ENCODE assay signal across 23 cellular contexts in the genomic region with DNA sequence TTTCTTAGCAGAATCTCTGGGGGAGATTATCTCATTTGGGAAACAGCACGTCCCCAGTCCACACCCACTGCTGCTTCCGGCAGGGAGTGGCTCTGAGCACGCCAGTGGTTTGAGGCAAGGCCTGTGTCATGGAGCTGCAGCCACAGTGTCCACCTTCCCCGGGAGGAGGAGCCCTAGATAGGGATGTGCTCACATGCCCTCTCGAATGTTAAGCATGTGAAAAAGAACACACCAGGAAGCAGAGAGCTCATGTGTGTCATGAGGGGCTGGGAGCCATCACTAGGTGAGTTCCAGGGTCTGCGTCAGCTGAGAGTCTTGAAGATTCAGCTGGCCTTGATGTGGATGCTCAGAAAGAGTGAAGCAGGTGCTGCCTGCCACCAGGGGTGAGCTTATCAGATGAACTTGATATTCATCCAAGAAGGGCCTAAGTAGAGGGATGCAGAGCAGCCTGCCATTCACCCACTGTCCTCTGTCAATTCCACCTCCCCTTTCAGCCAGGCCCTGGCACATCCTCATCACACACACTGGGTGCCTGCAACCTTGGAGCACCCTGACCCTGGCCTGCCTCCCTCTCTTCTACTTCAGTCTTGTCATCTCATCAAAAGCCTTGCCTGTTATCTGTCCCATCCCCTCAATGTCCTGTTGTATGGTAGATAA. TPM values are rescaled to one million over a fixed set of nuclear protein-coding genes. Genes with fewer than 3 reads are reported as not detected.
DNase-seq lines count a peak whose midpoint lies in the region; ATAC-seq and TF ChIP-seq lines count a peak whose summit lies in the region.
"Had no signal": no experiment of that assay in that cellular context is flagged by ENCODE, and none has a peak within 500 bp of the region (broad histone marks: within the 10 kb centered on the region; RNA-seq: fewer than 3 reads in every experiment).

No MANE protein-coding gene starts in this region.

- H3K36me3 ChIP-seq in GM23248 (ENCODE audit: low read depth) (0 out of 2 replicates have a peak, but pooled peaks cover 15% of the 10 kb centered on the region), sigmoid colon (no peaks in the 10 kb centered on the region), osteoblast (ENCODE audit: insufficient read depth, low read length) (peaks cover 64% of the 10 kb centered on the region)
- H3K36me3 ChIP-seq: gastrocnemius medialis, upper lobe of left lung had no signal

- H3K36me3 Mint-ChIP-seq in glutamatergic neuron (ENCODE audit: unreplicated experiment): no peaks in the 10 kb centered on the region
- H3K36me3 Mint-ChIP-seq in activated CD4-positive, alpha-beta T cell treated with anti-CD3 and anti-CD28 coated beads, Interleukin-2, amount 10 ng/mL, durations not matched to agents 7 days and 5 days (ENCODE audit: low read depth): no peaks in the 10 kb centered on the region
- H3K36me3 Mint-ChIP-seq: activated naive CD4-positive, alpha-beta T cell treated with anti-CD3 and anti-CD28 coated beads, Interleukin-2, amount 10 ng/mL, durations not matched to agents 7 days and 5 days; CD4-positive, alpha-beta memory T cell; naive thymus-derived CD8-positive, alpha-beta T cell; stimulated activated memory B cell treated with anti-CD40 and anti-IgM and Interleukin-4, amounts not matched to agents 10 μg/mL and 1 μg/mL and 100 μg/mL, for 72 hours had no signal

- H3K4me3 Mint-ChIP-seq in glutamatergic neuron (ENCODE audit: unreplicated experiment): no peak overlapping the region
- H3K4me3 Mint-ChIP-seq in activated CD4-positive, alpha-beta T cell treated with anti-CD3 and anti-CD28 coated beads, Interleukin-2, amount 10 ng/mL, durations not matched to agents 7 days and 5 days: no peak overlapping the region
- H3K4me3 Mint-ChIP-seq: activated naive CD4-positive, alpha-beta T cell treated with anti-CD3 and anti-CD28 coated beads, Interleukin-2, amount 10 ng/mL, durations not matched to agents 7 days and 5 days; CD4-positive, alpha-beta memory T cell; naive thymus-derived CD8-positive, alpha-beta T cell; stimulated activated memory B cell treated with anti-CD40 and anti-IgM and Interleukin-4, amounts not matched to agents 10 μg/mL and 1 μg/mL and 100 μg/mL, for 72 hours; T-helper 1 cell treated with Interleukin-12 subunit alpha and Interleukin-12 subunit beta and Interleukin-4 antibody, amounts not matched to agents 30 μg/mL and 1 μg/mL, for 36 hours had no signal

- no peak for TF ChIP-seq EP300 in sigmoid colon (IDR thresholded peaks at IDR 0.05)

- no peak for TF ChIP-seq POLR2A in sigmoid colon (IDR thresholded peaks at IDR 0.05)

- H2AFZ ChIP-seq in GM23248: no peak overlapping the region
- H2AFZ ChIP-seq in osteoblast (ENCODE audit: low read length): no peak overlapping the region

- 42 to 44% methylated on average over 6 of the region's 6 CpGs for WGBS in GM23248 (ENCODE audit: low coverage in 1 of 2, low lambda C conversion rate in 2 of 2, missing lambda C conversion rate in 2 of 2), 2 experiments
- WGBS in sigmoid colon, 2 donors: 53 to 74% methylated on average over 6 of the region's 6 CpGs

- no peak overlapping the region for H3K27ac Mint-ChIP-seq in glutamatergic neuron (ENCODE audit: unreplicated experiment)
- no peak overlapping the region for H3K27ac Mint-ChIP-seq in activated CD4-positive, alpha-beta T cell treated with anti-CD3 and anti-CD28 coated beads, Interleukin-2, amount 10 ng/mL, durations not matched to agents 7 days and 5 days
- H3K27ac Mint-ChIP-seq: activated naive CD4-positive, alpha-beta T cell treated with anti-CD3 and anti-CD28 coated beads, Interleukin-2, amount 10 ng/mL, durations not matched to agents 7 days and 5 days; CD4-positive, alpha-beta memory T cell; naive thymus-derived CD8-positive, alpha-beta T cell; progenitor cell of endocrine pancreas; stimulated activated memory B cell treated with anti-CD40 and anti-IgM and Interleukin-4, amounts not matched to agents 10 μg/mL and 1 μg/mL and 100 μg/mL, for 72 hours; T-helper 1 cell treated with Interleukin-12 subunit alpha and Interleukin-12 subunit beta and Interleukin-4 antibody, amounts not matched to agents 30 μg/mL and 1 μg/mL, for 36 hours had no signal

- no peaks in the 10 kb centered on the region for H3K9me2 ChIP-seq in GM23248 (ENCODE audit: insufficient read depth)

- ATAC-seq in left cardiac atrium: peak in 1 of 2 donors; percentile 25
- ATAC-seq: naive thymus-derived CD8-positive, alpha-beta T cell; stimulated activated memory B cell treated with anti-CD40 and anti-IgM and Interleukin-4, amounts not matched to agents 10 μg/mL and 1 μg/mL and 100 μg/mL, for 72 hours had no signal

- peaks cover 8% of the 10 kb centered on the region for H3K4me1 Mint-ChIP-seq in glutamatergic neuron (ENCODE audit: low read depth, unreplicated experiment)
- no peaks in the 10 kb centered on the region for H3K4me1 Mint-ChIP-seq in activated CD4-positive, alpha-beta T cell treated with anti-CD3 and anti-CD28 coated beads, Interleukin-2, amount 10 ng/mL, durations not matched to agents 7 days and 5 days
- H3K4me1 Mint-ChIP-seq: activated naive CD4-positive, alpha-beta T cell treated with anti-CD3 and anti-CD28 coated beads, Interleukin-2, amount 10 ng/mL, durations not matched to agents 7 days and 5 days; stimulated activated memory B cell treated with anti-CD40 and anti-IgM and Interleukin-4, amounts not matched to agents 10 μg/mL and 1 μg/mL and 100 μg/mL, for 72 hours had no signal

- peaks cover 33% of the 10 kb centered on the region for H3K4me1 ChIP-seq in GM23248 (ENCODE audit: insufficient read depth)
- peaks cover 0 to 12% (median 6%) of the 10 kb centered on the region in 4 donors for H3K4me1 ChIP-seq in sigmoid colon
- peaks cover 31% of the 10 kb centered on the region for H3K4me1 ChIP-seq in osteoblast (ENCODE audit: insufficient read depth, low read length)

- H3K4me3 ChIP-seq in GM23248 (no peak overlapping the region), sigmoid colon (no peak overlapping the region), osteoblast (ENCODE audit: insufficient read depth, low read length) (no peak overlapping the region)
- H3K4me3 ChIP-seq: gastrocnemius medialis, upper lobe of left lung had no signal

- H3K79me2 ChIP-seq in GM23248 (ENCODE audit: insufficient read depth) (peaks cover 97% of the 10 kb centered on the region), osteoblast (ENCODE audit: insufficient read depth, low read length) (peaks cover 93% of the 10 kb centered on the region)

- no peak for TF ChIP-seq CTCF in sigmoid colon (IDR thresholded peaks at IDR 0.05)
- TF ChIP-seq CTCF in osteoblast (IDR thresholded peaks at IDR 0.05; ENCODE audit: extremely low read depth, low read depth, low read length): no peak
- TF ChIP-seq CTCF in glutamatergic neuron (IDR thresholded peaks at IDR 0.05; ENCODE audit: partially characterized antibody, unreplicated experiment): no peak

- no peak overlapping the region for H3K9ac ChIP-seq in GM23248

- H3K9me3 ChIP-seq in GM23248 (ENCODE audit: low read depth) (no peaks in the 10 kb centered on the region), sigmoid colon (no peaks in the 10 kb centered on the region), osteoblast (ENCODE audit: low read depth, low read length) (no peaks in the 10 kb centered on the region)
- H3K9me3 ChIP-seq: gastrocnemius medialis, upper lobe of left lung had no signal

- H3F3A ChIP-seq in GM23248 (ENCODE audit: insufficient read depth): peaks cover 31% of the 10 kb centered on the region

- peak; percentile 55 for DNase-seq in GM23248
- DNase-seq in activated CD8-positive, alpha-beta memory T cell treated with anti-CD3 and anti-CD28 coated beads, Interleukin-2, amount 50 U/mL, for 48 hours: peak; percentile 25
- peak; percentile 57 for DNase-seq in left cardiac atrium
- DNase-seq in sigmoid colon: peak; percentile 74
- DNase-seq in osteoblast (ENCODE audit: insufficient read length, low spot score, missing footprints): no peak
- DNase-seq in glutamatergic neuron: no peak
- DNase-seq in activated CD4-positive, alpha-beta T cell treated with anti-CD3 and anti-CD28 coated beads, Interleukin-2, amount 10 ng/mL, durations not matched to agents 7 days and 5 days: no peak
- no peak for DNase-seq in NCI-H748 (lab: John Stamatoyannopoulos, UW; ENCODE audit: unreplicated experiment)
- DNase-seq: ACHN; activated CD4-positive, alpha-beta T cell treated with anti-CD3 and anti-CD28 coated beads for 1 hour; activated naive CD4-positive, alpha-beta T cell treated with anti-CD3 and anti-CD28 coated beads, Interleukin-2, amount 10 ng/mL, durations not matched to agents 7 days and 5 days; CD4-positive, alpha-beta memory T cell; DND-41; mammary epithelial cell; NCI-H146; NCI-H345; stimulated activated CD4-positive, alpha-beta T cell treated with anti-CD3 and anti-CD28 coated beads, Interleukin-12 subunit alpha, Interleukin-12 subunit beta, amount 100 ng/mL, for 4 hours; upper lobe of left lung had no signal

- peaks cover 3% of the 10 kb centered on the region for H3K9me3 Mint-ChIP-seq in glutamatergic neuron (ENCODE audit: unreplicated experiment)
- H3K9me3 Mint-ChIP-seq in activated CD4-positive, alpha-beta T cell treated with anti-CD3 and anti-CD28 coated beads, Interleukin-2, amount 10 ng/mL, durations not matched to agents 7 days and 5 days: no peaks in the 10 kb centered on the region
- H3K9me3 Mint-ChIP-seq: activated naive CD4-positive, alpha-beta T cell treated with anti-CD3 and anti-CD28 coated beads, Interleukin-2, amount 10 ng/mL, durations not matched to agents 7 days and 5 days; CD4-positive, alpha-beta memory T cell; naive thymus-derived CD8-positive, alpha-beta T cell; stimulated activated memory B cell treated with anti-CD40 and anti-IgM and Interleukin-4, amounts not matched to agents 10 μg/mL and 1 μg/mL and 100 μg/mL, for 72 hours; T-helper 1 cell treated with Interleukin-12 subunit alpha and Interleukin-12 subunit beta and Interleukin-4 antibody, amounts not matched to agents 30 μg/mL and 1 μg/mL, for 36 hours had no signal

- H3K4me2 ChIP-seq in GM23248 (ENCODE audit: unreplicated experiment) (no peak overlapping the region), osteoblast (ENCODE audit: insufficient read depth, low read length) (no peak overlapping the region)

- intact Hi-C loops in left cardiac atrium (cut with DNase I) (no loop called here), sigmoid colon (cut with DNase I) (no loop called here)

- POLR2A ChIA-PET in activated CD4-positive, alpha-beta T cell treated with anti-CD3 and anti-CD28 coated beads, Interleukin-2, amount 10 ng/mL, durations not matched to agents 7 days and 5 days (lab: Charles Lee): no interaction called here

- H4K20me1 ChIP-seq in GM23248 (ENCODE audit: insufficient read depth): peaks cover 7% of the 10 kb centered on the region; the same call in 1 of the 2 replicates
- H4K20me1 ChIP-seq in osteoblast (ENCODE audit: insufficient read depth, low read length): peaks cover 72% of the 10 kb centered on the region

- CTCF ChIA-PET in activated CD4-positive, alpha-beta T cell treated with anti-CD3 and anti-CD28 coated beads, Interleukin-2, amount 10 ng/mL, durations not matched to agents 7 days and 5 days (lab: Charles Lee): interaction anchor here (0.8 to 0.9 kb wide), 2 partner anchors 12 to 134 kb away, joined by 3 read pairs; no protein-coding TSS in a partner anchor

- no peaks in the 10 kb centered on the region for H3K27me3 ChIP-seq in GM23248 (replicated peaks; ENCODE audit: insufficient read depth)
- H3K27me3 ChIP-seq in sigmoid colon: no peaks in the 10 kb centered on the region
- no peaks in the 10 kb centered on the region for H3K27me3 ChIP-seq in osteoblast (ENCODE audit: insufficient read depth, low read length)
- H3K27me3 ChIP-seq: gastrocnemius medialis, upper lobe of left lung had no signal

- peaks cover 4% of the 10 kb centered on the region for H3K27me3 Mint-ChIP-seq in glutamatergic neuron (ENCODE audit: unreplicated experiment)
- H3K27me3 Mint-ChIP-seq in activated CD4-positive, alpha-beta T cell treated with anti-CD3 and anti-CD28 coated beads, Interleukin-2, amount 10 ng/mL, durations not matched to agents 7 days and 5 days: no peaks in the 10 kb centered on the region
- H3K27me3 Mint-ChIP-seq: naive thymus-derived CD8-positive, alpha-beta T cell had no signal

- peak overlapping the region; percentile 36 for H3K27ac ChIP-seq in GM23248
- H3K27ac ChIP-seq in sigmoid colon: peak overlapping the region in 1 of 4 donors; percentile 49
- no peak overlapping the region for H3K27ac ChIP-seq in osteoblast (ENCODE audit: low read depth, low read length)
- H3K27ac ChIP-seq: gastrocnemius medialis, upper lobe of left lung had no signal

- in situ Hi-C loops in GM23248 (cut with MboI): no loop called here

RNA-seq across cellular contexts. Expression of a gene that starts 16.3 kb away (rescaled TPM):
- 352 and 408 TPM in 2 replicates for total RNA-seq in GM23248 (2014; rRNA removed; shearing (Covaris generic))
- polyA plus RNA-seq in GM23248 (2016; fragmentation: Nextera tagmentation; extraction: Ambion mirVana) (312 TPM in 2 replicates), sigmoid colon (1 to 10 TPM in 1 of 3 donors, under 1 TPM in 2; 0.71 to 2.4 (median 0.92) TPM)
- total RNA-seq in left cardiac atrium (10 to 100 TPM; 22.4 to 23.8 TPM), sigmoid colon (1 to 10 TPM in 3 of 4 donors, under 1 TPM in 1; 0.95 to 6.1 (median 2.7) TPM), osteoblast (567 and 697 TPM in 2 replicates), glutamatergic neuron (ENCODE audit: unreplicated experiment) (0.22 TPM)
- 1 to 10 TPM; 1.0 to 1.1 TPM for total RNA-seq in activated CD4-positive, alpha-beta T cell treated with anti-CD3 and anti-CD28 coated beads, Interleukin-2, amount 10 ng/mL, durations not matched to agents 7 days and 5 days
- total RNA-seq: CD4-positive, alpha-beta memory T cell; progenitor cell of endocrine pancreas had no signal
- polyA plus RNA-seq: CD4-positive, alpha-beta memory T cell had no signal

Comparison
In these comparisons a context has a peak if more than half of its experiments do, and no peak if none do; other contexts are left out.
1. DNase-seq: peak in GM23248 (single experiment), activated CD8-positive, alpha-beta memory T cell treated with anti-CD3 and anti-CD28 coated beads, Interleukin-2, amount 50 U/mL, for 48 hours (single experiment), left cardiac atrium (single experiment) and sigmoid colon (single experiment); none in osteoblast (single experiment), glutamatergic neuron (single experiment), activated CD4-positive, alpha-beta T cell treated with anti-CD3 and anti-CD28 coated beads, Interleukin-2, amount 10 ng/mL, durations not matched to agents 7 days and 5 days (single experiment) and NCI-H748 (single experiment).
2. RNA of a gene that starts 16.3 kb away (total RNA-seq): 567 to 697 TPM in osteoblast and 352 to 408 TPM in GM23248; 22.4 to 23.8 TPM in left cardiac atrium, 0.95 to 6.1 TPM in sigmoid colon, 1.0 to 1.1 TPM in activated CD4-positive, alpha-beta T cell treated with anti-CD3 and anti-CD28 coated beads, Interleukin-2, amount 10 ng/mL, durations not matched to agents 7 days and 5 days and 0.22 TPM in glutamatergic neuron (single experiment); every median in the first group is over 10 times any median in the second.